19 cellular contexts compared by ENCODE assay signal in genomic region chr5:72276219-72276752, GRCh38. TPM values are rescaled to one million over a fixed set of nuclear protein-coding genes. Genes with fewer than 3 reads are reported as not detected.
DNase-seq lines count a peak whose midpoint lies in the region; ATAC-seq, FAIRE-seq and TF ChIP-seq lines count a peak whose summit lies in the region.
"Had no signal": no experiment of that assay in that cellular context is flagged by ENCODE, and none has a peak within 500 bp of the region (broad histone marks: within the 10 kb centered on the region; RNA-seq: fewer than 3 reads in every experiment).

No MANE protein-coding gene starts in this region.

- peaks cover 50% of the 10 kb centered on the region for H3K79me2 ChIP-seq in GM23338 (replicated peaks; ENCODE audit: insufficient read depth)
- no peaks in the 10 kb centered on the region for H3K79me2 ChIP-seq in H9 (ENCODE audit: insufficient read depth, low read length)
- peaks cover 59% of the 10 kb centered on the region for H3K79me2 ChIP-seq in K562 (ENCODE audit: control insufficient read depth, insufficient read depth, low read length)

- no peak overlapping the region for H4K5ac ChIP-seq in H9 (ENCODE audit: insufficient read length, low read depth, low read length)

- no peak for TF ChIP-seq RAD21 in K562 (CRISPR knock-in tag; conservative IDR thresholded peaks at IDR 0.05 in 1 of 2, IDR thresholded peaks at IDR 0.05 in 1 of 2)

- TF ChIP-seq CTCF in GM23338 (conservative IDR thresholded peaks at IDR 0.05; ENCODE audit: low read depth in 2 of 2) (no peak), H9 (conservative IDR thresholded peaks at IDR 0.05) (no peak), K562 (IDR thresholded peaks at IDR 0.05 in 2 of 3, conservative IDR thresholded peaks at IDR 0.05 in 1 of 3; ENCODE audit: insufficient read depth in 2 of 3, low read depth in 1 of 3, low read length in 3 of 3) (no peak), sigmoid colon (IDR thresholded peaks at IDR 0.05) (no peak)

- no peak overlapping the region for H3K14ac ChIP-seq in H9 (ENCODE audit: insufficient read depth, low read length)

- peaks cover 33% of the 10 kb centered on the region for H3K36me3 Mint-ChIP-seq in GM23338 (ENCODE audit: low read depth)
- H3K36me3 Mint-ChIP-seq in H9 (ENCODE audit: insufficient read depth in 1 of 3, low read depth in 3 of 3) = peaks cover 20 to 35% (median 23%) of the 10 kb centered on the region in 3 experiments
- H3K36me3 Mint-ChIP-seq in CD8-positive, alpha-beta memory T cell = peaks cover 19 to 34% (median 20%) of the 10 kb centered on the region in 3 donors

- no peak overlapping the region for H2BK20ac ChIP-seq in H9 (ENCODE audit: low read depth, low read length, poor library complexity, severe bottlenecking)

- H3K27me3 ChIP-seq in GM23338 (ENCODE audit: insufficient read depth) (no peaks in the 10 kb centered on the region), H9 (ENCODE audit: insufficient read depth, low read length) (no peaks in the 10 kb centered on the region), K562 (ENCODE audit: control insufficient read depth in 2 of 2, insufficient read depth in 2 of 2, low read length in 2 of 2) (no peaks in the 10 kb centered on the region), sigmoid colon (no peaks in the 10 kb centered on the region)
- no peaks in the 10 kb centered on the region for H3K27me3 ChIP-seq in CD8-positive, alpha-beta memory T cell (ENCODE audit: insufficient read depth, low read length, poor library complexity, severe bottlenecking)

- H2AFZ ChIP-seq in GM23338 (no peak overlapping the region), H9 (ENCODE audit: low read length) (no peak overlapping the region), K562 (ENCODE audit: low read depth, low read length) (no peak overlapping the region)

- peaks cover 12% of the 10 kb centered on the region; the same call in 2 of the 3 replicates for H3K4me1 Mint-ChIP-seq in GM23338
- peaks cover 14% of the 10 kb centered on the region in 2 experiments for H3K4me1 Mint-ChIP-seq in H9
- H3K4me1 Mint-ChIP-seq in CD8-positive, alpha-beta memory T cell = peaks cover 5 to 15% (median 7%) of the 10 kb centered on the region in 3 donors

- H3K4me3 ChIP-seq in GM23338 (no peak overlapping the region), K562 (no peak overlapping the region), sigmoid colon (no peak overlapping the region)
- H3K4me3 ChIP-seq in CD8-positive, alpha-beta memory T cell (ENCODE audit: low read length) = no peak overlapping the region
- H3K4me3 ChIP-seq: GM12878 had no signal

- intact Hi-C loops in K562 (cut with micrococcal nuclease) = no loop called here
- intact Hi-C loops in sigmoid colon (cut with DNase I) = no loop called here

- no peak overlapping the region for H3K4ac ChIP-seq in H9 (ENCODE audit: low read depth, low read length)

- H2BK15ac ChIP-seq in H9 (ENCODE audit: low read depth, low read length) = no peak overlapping the region

- POLR2A ChIA-PET in K562 (lab: Yijun Ruan, JAX) = interaction anchor here (1.4 kb wide), 1 partner anchor 24 kb away, joined by 3 read pairs; no protein-coding TSS in a partner anchor
- POLR2A ChIA-PET in CD8-positive, alpha-beta memory T cell (lab: Charles Lee) = no interaction called here

- DNase-seq in GM23338 (ENCODE audit: low spot score) = no peak
- DNase-seq in H9 = no peak
- DNase-seq in SK-N-DZ (ENCODE audit: low spot score) = peak; percentile 24
- DNase-seq in K562 (ENCODE audit: extremely low read depth in 1 of 4, low spot score in 3 of 4) = no peak
- no peak for DNase-seq in DMS 273 treated with DMSO at 0.1 percent for 48 hours (lab: John Stamatoyannopoulos, UW)
- no peak for DNase-seq in sigmoid colon
- DNase-seq in CD8-positive, alpha-beta memory T cell = no peak
- DNase-seq: C1 segment of cervical spinal cord; Caco-2; CD4-positive, alpha-beta memory T cell; DMS79; EL; GDM1; GOT3; HCEC 1CT; HFFc6 had no signal

- in situ Hi-C loops in K562 (cut with MboI) = no loop called here

- H3K36me3 ChIP-seq in GM23338 (ENCODE audit: insufficient read depth) (0 out of 2 replicates have a peak, but pooled peaks cover 4% of the 10 kb centered on the region), K562 (ENCODE audit: control insufficient read depth, insufficient read depth, low read length) (peaks cover 42% of the 10 kb centered on the region), sigmoid colon (no peaks in the 10 kb centered on the region)
- H3K36me3 ChIP-seq in CD8-positive, alpha-beta memory T cell (ENCODE audit: insufficient read depth, low read length) = peaks cover 6% of the 10 kb centered on the region

- TF ChIP-seq EP300 in K562 (IDR thresholded peaks at IDR 0.05; ENCODE audit: low read length) = no peak
- no peak for TF ChIP-seq EP300 in sigmoid colon (IDR thresholded peaks at IDR 0.05)

- H4K20me1 ChIP-seq in GM23338 (replicated peaks; ENCODE audit: insufficient read depth) (peaks cover 4% of the 10 kb centered on the region; the same call in 1 of the 2 replicates), H9 (ENCODE audit: control insufficient read depth, insufficient read depth, insufficient read length) (no peaks in the 10 kb centered on the region), K562 (replicated peaks; ENCODE audit: control insufficient read depth, insufficient read depth, low read length) (no peaks in the 10 kb centered on the region)

- TF ChIP-seq POLR2A in K562 (conservative IDR thresholded peaks at IDR 0.05) = no peak
- no peak for TF ChIP-seq POLR2A in sigmoid colon (IDR thresholded peaks at IDR 0.05)

- CTCF ChIA-PET in K562 (lab: Yijun Ruan, JAX; ENCODE audit: low intra/inter-chr PET ratio) = no interaction called here
- CTCF ChIA-PET in CD8-positive, alpha-beta memory T cell (lab: Charles Lee) = no interaction called here

- no peak overlapping the region for H3K56ac ChIP-seq in H9 (ENCODE audit: insufficient read length, low read depth, low read length)

- H3K4me1 ChIP-seq in GM23338 (ENCODE audit: insufficient read depth) = no peaks in the 10 kb centered on the region
- no peaks in the 10 kb centered on the region; the same call in 1 of the 2 replicates for H3K4me1 ChIP-seq in H9 (ENCODE audit: insufficient read depth, low read length)
- peaks cover 4 to 20% of the 10 kb centered on the region in 2 experiments; a peak in 2 of 5 replicates for H3K4me1 ChIP-seq in K562 (replicated peaks in 1 of 2; ENCODE audit: control insufficient read depth in 2 of 2, insufficient read depth in 2 of 2, low read length in 2 of 2)
- peaks cover 0 to 34% (median 24%) of the 10 kb centered on the region in 4 donors for H3K4me1 ChIP-seq in sigmoid colon
- H3K4me1 ChIP-seq in CD8-positive, alpha-beta memory T cell (ENCODE audit: insufficient read depth, low read length) = no peaks in the 10 kb centered on the region
- H3K4me1 ChIP-seq: Caco-2 had no signal

- H3K27ac Mint-ChIP-seq in GM23338 (peak overlapping the region; percentile 58), H9 (peak overlapping the region in 2 of 3 experiments; percentile 6 to 62; a peak in 2 of 7 replicates)
- no peak overlapping the region for H3K27ac Mint-ChIP-seq in CD8-positive, alpha-beta memory T cell
- H3K27ac Mint-ChIP-seq: HFFc6 had no signal

- H3K9ac ChIP-seq in H9 (ENCODE audit: extremely low read depth, insufficient read length, low read length) (no peak overlapping the region), K562 (ENCODE audit: insufficient read depth in 1 of 2, low read depth in 2 of 2, low read length in 2 of 2) (no peak overlapping the region)

- H4K91ac ChIP-seq in H9 (ENCODE audit: insufficient read length, low read depth, low read length) = no peak overlapping the region

- H3K23me2 ChIP-seq in H9 (ENCODE audit: insufficient read length, low read depth, low read length, poor library complexity, severe bottlenecking) = no peaks in the 10 kb centered on the region

- peaks cover 2% of the 10 kb centered on the region for H3K27me3 Mint-ChIP-seq in GM23338 (ENCODE audit: insufficient read depth, low read depth, poor library complexity)
- H3K27me3 Mint-ChIP-seq in H9 (ENCODE audit: low read depth) = no peaks in the 10 kb centered on the region
- H3K27me3 Mint-ChIP-seq in CD8-positive, alpha-beta memory T cell = no peaks in the 10 kb centered on the region
- H3K27me3 Mint-ChIP-seq: CD4-positive, alpha-beta memory T cell had no signal

- H3F3A ChIP-seq in GM23338 (replicated peaks; ENCODE audit: low read depth) = no peaks in the 10 kb centered on the region

- no peak for ATAC-seq in GM23338
- ATAC-seq in K562 = no peak
- ATAC-seq: GM12878 had no signal

- no TSS peak for BruUV-seq in K562 (replicated peaks; lab: Mats Ljungman, UMichigan)

- FAIRE-seq in K562 (lab: Jason Lieb, UNC) = no peak
- FAIRE-seq: GM12878, GM19239, H54 had no signal

- H3K4me2 ChIP-seq in GM23338 = no peak overlapping the region
- no peak overlapping the region for H3K4me2 ChIP-seq in H9 (ENCODE audit: insufficient read depth, insufficient read length, low read length)
- H3K4me2 ChIP-seq in K562 (ENCODE audit: insufficient read depth, low read length) = no peak overlapping the region

- H3K23ac ChIP-seq in H9 (ENCODE audit: insufficient read length, low read depth, low read length) = no peak overlapping the region

- no CpG with 5 or more reads among the region's 3 CpGs for WGBS in H9 (ENCODE audit: extremely low coverage, insufficient read length, low lambda C conversion rate)
- 77% methylated on average over 3 of the region's 3 CpGs for WGBS in K562 (ENCODE audit: insufficient coverage, low coverage, missing lambda C conversion rate)
- WGBS in sigmoid colon, 2 donors = 97 to 98% methylated on average over 3 of the region's 3 CpGs

- no peaks in the 10 kb centered on the region for H3K9me2 ChIP-seq in GM23338 (ENCODE audit: insufficient read depth)

- no peak overlapping the region for H2AK5ac ChIP-seq in H9 (ENCODE audit: insufficient read length, low read length)

- no peak overlapping the region for H3K18ac ChIP-seq in H9 (ENCODE audit: insufficient read length, low read depth, low read length)

- no peaks in the 10 kb centered on the region for H3K79me1 ChIP-seq in H9 (ENCODE audit: insufficient read depth, low read depth, low read length, poor library complexity, severe bottlenecking)

- no peak overlapping the region for H2BK120ac ChIP-seq in H9 (ENCODE audit: low read depth, low read length, poor library complexity, severe bottlenecking)

- no peak overlapping the region for H2BK12ac ChIP-seq in H9 (ENCODE audit: insufficient read length, low read depth, low read length)

- H3K9me1 ChIP-seq in K562 (ENCODE audit: control insufficient read depth, insufficient read depth, low read length) = no peaks in the 10 kb centered on the region

- H3K27ac ChIP-seq in GM23338 (ENCODE audit: low read depth) = no peak overlapping the region
- no peak overlapping the region for H3K27ac ChIP-seq in H9 (ENCODE audit: insufficient read length, low read depth, low read length)
- no peak overlapping the region for H3K27ac ChIP-seq in K562 (ENCODE audit: extremely low read depth, low read depth, low read length)
- no peak overlapping the region for H3K27ac ChIP-seq in sigmoid colon
- no peak overlapping the region for H3K27ac ChIP-seq in CD8-positive, alpha-beta memory T cell (ENCODE audit: low read depth, low read length)

- H3K9me3 Mint-ChIP-seq in GM23338 (peaks cover 2% of the 10 kb centered on the region; the same call in 1 of the 3 replicates), H9 (peaks cover 0 to 5% of the 10 kb centered on the region in 2 experiments; a peak in 2 of 5 replicates)
- no peaks in the 10 kb centered on the region for H3K9me3 Mint-ChIP-seq in CD8-positive, alpha-beta memory T cell

- H4K8ac ChIP-seq in H9 (replicated peaks; ENCODE audit: insufficient read length, low read depth, low read length) = no peak overlapping the region

- H3K4me3 Mint-ChIP-seq in GM23338 (no peak overlapping the region), H9 (no peak overlapping the region)
- H3K4me3 Mint-ChIP-seq in CD8-positive, alpha-beta memory T cell = no peak overlapping the region
- H3K4me3 Mint-ChIP-seq: HFFc6 had no signal

- H2BK5ac ChIP-seq in H9 (ENCODE audit: insufficient read length, low read length) = no peak overlapping the region

- no peak overlapping the region for H3T11ph ChIP-seq in H9 (ENCODE audit: low read length)

- H3K9me3 ChIP-seq in H9 (ENCODE audit: control insufficient read depth, low read depth, low read length) (no peaks in the 10 kb centered on the region), K562 (replicated peaks; ENCODE audit: control insufficient read depth, insufficient read depth, low read depth, low read length) (no peaks in the 10 kb centered on the region), sigmoid colon (no peaks in the 10 kb centered on the region)
- H3K9me3 ChIP-seq in CD8-positive, alpha-beta memory T cell (ENCODE audit: low read length) = no peaks in the 10 kb centered on the region
- H3K9me3 ChIP-seq: Caco-2 had no signal

RNA-seq across cellular contexts. Expression of gene MRPS27, which starts 43.8 kb away (rescaled TPM):
- total RNA-seq in GM23338 (2014; rRNA removed; shearing (Covaris generic)) = 128 and 141 TPM in 2 replicates
- 53.2 TPM in 2 replicates for polyA plus RNA-seq in GM23338 (2016; fragmentation: Nextera tagmentation; extraction: Ambion mirVana)
- total RNA-seq in H9 (2021) = 78.1 and 83.3 TPM in 2 replicates
- 137 and 146 TPM in 2 replicates for polyA plus RNA-seq in SK-N-DZ (2014; cell fraction: cytosol; rRNA removed)
- 58.5 and 66.6 TPM in 2 replicates for polyA plus RNA-seq in SK-N-DZ (2014; cell fraction: nucleus; rRNA removed)
- 113 and 199 TPM in 2 replicates for total RNA-seq in K562 (2011; cell fraction: chromatin; rRNA removed; ENCODE audit: low replicate concordance)
- 69.4 and 77.0 TPM in 2 replicates for total RNA-seq in K562 (2011; cell fraction: nucleolus; rRNA removed)
- total RNA-seq in K562 (2011; cell fraction: nucleoplasm; rRNA removed) = 108 and 163 TPM in 2 replicates
- total RNA-seq in K562 (2014; rRNA removed) = 79.2 and 90.9 TPM in 2 replicates
- 127 and 130 TPM in 2 replicates for total RNA-seq in K562 (2014; rRNA removed; fragmentation: Illumina TruSeq; extraction: Trizol)
- 104 and 105 TPM in 2 replicates for total RNA-seq in K562 (2015; rRNA removed; fragmentation: Illumina TruSeq; extraction: Trizol)
- total RNA-seq in K562 (2021) = 96.7 and 97.6 TPM in 2 replicates
- polyA plus RNA-seq in K562 (2011; rRNA removed) = 118 and 144 TPM in 2 replicates
- polyA plus RNA-seq in K562 (2011; cell fraction: cytosol; rRNA removed) = 103 and 114 TPM in 2 replicates
- polyA plus RNA-seq in K562 (2011; cell fraction: nucleus; rRNA removed) = 77.8 and 78.9 TPM in 2 replicates
- polyA plus RNA-seq in K562 (2012) = 64.0 and 66.5 TPM in 2 replicates
- 111 and 125 TPM in 2 replicates for polyA plus RNA-seq in K562 (2014; fragmentation: Illumina TruSeq; extraction: Trizol)
- polyA plus RNA-seq in K562 (2014; fragmentation: Nextera tagmentation; extraction: Ambion mirVana) = 100 to 1,000 TPM; 106 to 122 TPM
- 73.6 and 79.9 TPM in 2 replicates for polyA plus RNA-seq in K562 (2014; rRNA removed)
- 143 and 145 TPM in 2 replicates for polyA minus RNA-seq in K562 (2011; rRNA and poly(A)+ RNA removed)
- polyA minus RNA-seq in K562 (2011; cell fraction: cytosol; rRNA and poly(A)+ RNA removed) = 90.5 and 106 TPM in 2 replicates
- polyA minus RNA-seq in K562 (2011; cell fraction: nucleus; rRNA and poly(A)+ RNA removed) = 64.1 and 85.1 TPM in 2 replicates
- 10 to 100 TPM; 44.8 to 64.0 (median 49.6) TPM for total RNA-seq in sigmoid colon
- polyA plus RNA-seq in sigmoid colon = 10 to 100 TPM; 23.1 to 38.2 (median 23.4) TPM
- 10 to 100 TPM; 86.9 to 91.9 TPM for total RNA-seq in CD8-positive, alpha-beta memory T cell
- polyA plus RNA-seq in CD8-positive, alpha-beta memory T cell = 35.9 TPM

RNA-seq across cellular contexts. Expression of gene PTCD2, which starts 43.9 kb away (rescaled TPM):
- total RNA-seq in GM23338 (2014; rRNA removed; shearing (Covaris generic)) = 11.3 and 14.5 TPM in 2 replicates
- polyA plus RNA-seq in GM23338 (2016; fragmentation: Nextera tagmentation; extraction: Ambion mirVana) (4.3 and 8.8 TPM in 2 replicates), K562 (2011; rRNA removed) (24.7 and 28.5 TPM in 2 replicates), K562 (2014; fragmentation: Illumina TruSeq; extraction: Trizol) (13.6 and 14.6 TPM in 2 replicates), K562 (2014; fragmentation: Nextera tagmentation; extraction: Ambion mirVana) (10 to 100 TPM; 18.6 to 19.6 TPM), K562 (2014; rRNA removed) (14.1 and 18.8 TPM in 2 replicates), sigmoid colon (1 to 10 TPM in 2 of 3 donors, under 1 TPM in 1; 0.60 to 3.5 (median 1.2) TPM)
- total RNA-seq in H9 (2021) (12.7 and 12.9 TPM in 2 replicates), K562 (2014; rRNA removed) (12.5 and 14.6 TPM in 2 replicates), K562 (2014; rRNA removed; fragmentation: Illumina TruSeq; extraction: Trizol) (18.3 and 19.4 TPM in 2 replicates), K562 (2015; rRNA removed; fragmentation: Illumina TruSeq; extraction: Trizol) (11.9 and 12.6 TPM in 2 replicates), K562 (2021) (18.7 and 20.6 TPM in 2 replicates), sigmoid colon (10 to 100 TPM in 1 of 4 donors, 1 to 10 TPM in 3; 5.4 to 12.7 (median 6.0) TPM)
- 10.3 and 20.1 TPM in 2 replicates for polyA plus RNA-seq in SK-N-DZ (2014; cell fraction: cytosol; rRNA removed)
- polyA plus RNA-seq in SK-N-DZ (2014; cell fraction: nucleus; rRNA removed) = 23.9 and 25.8 TPM in 2 replicates
- 14.6 and 25.8 TPM in 2 replicates for total RNA-seq in K562 (2011; cell fraction: chromatin; rRNA removed; ENCODE audit: low replicate concordance)
- 9.7 and 10.5 TPM in 2 replicates for total RNA-seq in K562 (2011; cell fraction: nucleolus; rRNA removed)
- total RNA-seq in K562 (2011; cell fraction: nucleoplasm; rRNA removed) = 15.5 and 22.9 TPM in 2 replicates
- 10.2 and 14.1 TPM in 2 replicates for polyA plus RNA-seq in K562 (2011; cell fraction: cytosol; rRNA removed)
- 19.5 and 27.6 TPM in 2 replicates for polyA plus RNA-seq in K562 (2011; cell fraction: nucleus; rRNA removed)
- polyA plus RNA-seq in K562 (2012) = 11.1 and 11.4 TPM in 2 replicates
- polyA minus RNA-seq in K562 (2011; rRNA and poly(A)+ RNA removed) = 26.3 and 26.7 TPM in 2 replicates
- polyA minus RNA-seq in K562 (2011; cell fraction: cytosol; rRNA and poly(A)+ RNA removed) = 8.0 and 8.8 TPM in 2 replicates
- 14.4 and 18.4 TPM in 2 replicates for polyA minus RNA-seq in K562 (2011; cell fraction: nucleus; rRNA and poly(A)+ RNA removed)
- total RNA-seq in CD8-positive, alpha-beta memory T cell = 10 to 100 TPM; 14.0 to 15.0 TPM
- polyA plus RNA-seq in CD8-positive, alpha-beta memory T cell = 2.6 TPM

Comparison
In these comparisons a context has a peak if more than half of its experiments do, and no peak if none do; other contexts are left out.
1. H3K27ac Mint-ChIP-seq: peak in GM23338 (single experiment) and H9 (2 of 3); none in CD8-positive, alpha-beta memory T cell (0 of 8).